Comparison of ENCODE assay signal across 8 cellular contexts in genomic region chr20:2652724-2653510, GRCh38. TPM values are rescaled to one million over a fixed set of nuclear protein-coding genes. Genes with fewer than 3 reads are reported as not detected.
DNase-seq lines count a peak whose midpoint lies in the region; ATAC-seq and TF ChIP-seq lines count a peak whose summit lies in the region.

No MANE protein-coding gene starts in this region.

- H3K9me2 ChIP-seq in OCI-LY1 (ENCODE audit: low read depth, low read length), result no peaks in the 10 kb centered on the region

- ATAC-seq in GM18520 (IDR thresholded peaks at IDR 0.05; ENCODE audit: unreplicated experiment) (peak; percentile 17), HG03039 (IDR thresholded peaks at IDR 0.05; ENCODE audit: unreplicated experiment) (peak; percentile 30), left colon (peak; percentile 48)

- intact Hi-C loops in left colon (cut with DNase I, micrococcal nuclease), result no loop called here

- peaks cover 51% of the 10 kb centered on the region for H3K36me3 ChIP-seq in OCI-LY1 (ENCODE audit: insufficient read depth, low read length)

- no peaks in the 10 kb centered on the region for H3K9me3 ChIP-seq in OCI-LY1 (ENCODE audit: low read length)

- H4K20me1 ChIP-seq in OCI-LY1 (ENCODE audit: insufficient read depth, low read length), result 0 out of 2 replicates have a peak, but pooled peaks cover 2% of the 10 kb centered on the region

- H2AFZ ChIP-seq in OCI-LY1 (ENCODE audit: low read length), result no peak overlapping the region

- no peaks in the 10 kb centered on the region for H3K27me3 ChIP-seq in OCI-LY1 (ENCODE audit: insufficient read depth, low read length)

- H3F3A ChIP-seq in OCI-LY1 (ENCODE audit: insufficient read depth, low read length), result no peaks in the 10 kb centered on the region; the same call in 1 of the 2 replicates

- TF ChIP-seq CTCF in AG09309 (IDR thresholded peaks at IDR 0.05; ENCODE audit: control insufficient read depth, insufficient read depth, low read depth, low read length, missing control alignments) (no peak), OCI-LY1 (IDR thresholded peaks at IDR 0.05; ENCODE audit: low read length) (no peak), cardiac fibroblast (IDR thresholded peaks at IDR 0.05; ENCODE audit: low read depth, low read length) (no peak)

- DNase-seq in AG09309 (ENCODE audit: low read depth) (no peak), cardiac fibroblast (ENCODE audit: low read depth in 2 of 2) (no peak), left colon (peak; percentile 33 to 44), NCI-H1694 treated with DMSO at 0.1 percent for 48 hours (lab: John Stamatoyannopoulos, UW) (no peak)
- DNase-seq in stimulated activated CD8-positive, alpha-beta memory T cell treated with anti-CD3 and anti-CD28 coated beads, Interleukin-4, amount 100 ng/mL, for 24 hours (ENCODE audit: low read depth), result peak; percentile 36

- H3K4me1 ChIP-seq in OCI-LY1 (ENCODE audit: insufficient read depth, low read length, severe bottlenecking), result peaks cover 34% of the 10 kb centered on the region

- peak overlapping the region; percentile 82 for H3K4me3 ChIP-seq in AG09309 (ENCODE audit: control insufficient read depth, low read depth, low read length)
- H3K4me3 ChIP-seq in OCI-LY1 (ENCODE audit: low read depth, low read length, poor library complexity, severe bottlenecking), result peak overlapping the region; percentile 100
- peak overlapping the region; percentile 89 to 99 for H3K4me3 ChIP-seq in cardiac fibroblast (replicated peaks in 1 of 2; ENCODE audit: low read depth in 2 of 2, low read length in 2 of 2)

- H3K79me2 ChIP-seq in OCI-LY1 (ENCODE audit: insufficient read depth, low read length), result peaks cover 25% of the 10 kb centered on the region

- H3K27ac ChIP-seq in OCI-LY1 (ENCODE audit: low read depth, low read length, poor library complexity, severe bottlenecking), result peak overlapping the region; percentile 78

- H3K4me2 ChIP-seq in OCI-LY1 (ENCODE audit: low read length), result peak overlapping the region; percentile 97

- peak overlapping the region; percentile 89 for H3K9ac ChIP-seq in OCI-LY1 (ENCODE audit: low read length)

RNA-seq across cellular contexts. Expression of gene NOP56, which starts 0.5 kb away (rescaled TPM):
- total RNA-seq in left colon, result 10 to 100 TPM; 70.9 to 85.3 TPM

RNA-seq across cellular contexts. Expression of gene IDH3B, which starts 11.1 kb away (rescaled TPM):
- 100 to 1,000 TPM; 104 to 144 TPM for total RNA-seq in left colon

RNA-seq across cellular contexts. Expression of gene EBF4, which starts 39.7 kb away (rescaled TPM):
- total RNA-seq in left colon, result 1 to 10 TPM; 1.9 to 8.2 TPM

Comparison
In these comparisons a context has a peak if more than half of its experiments do, and no peak if none do; other contexts are left out.
1. DNase-seq: peak in left colon (2 of 2) and stimulated activated CD8-positive, alpha-beta memory T cell treated with anti-CD3 and anti-CD28 coated beads, Interleukin-4, amount 100 ng/mL, for 24 hours (single experiment); none in AG09309 (single experiment), cardiac fibroblast (0 of 2) and NCI-H1694 treated with DMSO at 0.1 percent for 48 hours (single experiment).
2. Peak in every context shown above with its lines, with median percentiles within 50 percentile points of each other: H3K4me3 ChIP-seq and ATAC-seq.